Comparison of ENCODE assay signal across 8 cellular contexts in the genomic region with DNA sequence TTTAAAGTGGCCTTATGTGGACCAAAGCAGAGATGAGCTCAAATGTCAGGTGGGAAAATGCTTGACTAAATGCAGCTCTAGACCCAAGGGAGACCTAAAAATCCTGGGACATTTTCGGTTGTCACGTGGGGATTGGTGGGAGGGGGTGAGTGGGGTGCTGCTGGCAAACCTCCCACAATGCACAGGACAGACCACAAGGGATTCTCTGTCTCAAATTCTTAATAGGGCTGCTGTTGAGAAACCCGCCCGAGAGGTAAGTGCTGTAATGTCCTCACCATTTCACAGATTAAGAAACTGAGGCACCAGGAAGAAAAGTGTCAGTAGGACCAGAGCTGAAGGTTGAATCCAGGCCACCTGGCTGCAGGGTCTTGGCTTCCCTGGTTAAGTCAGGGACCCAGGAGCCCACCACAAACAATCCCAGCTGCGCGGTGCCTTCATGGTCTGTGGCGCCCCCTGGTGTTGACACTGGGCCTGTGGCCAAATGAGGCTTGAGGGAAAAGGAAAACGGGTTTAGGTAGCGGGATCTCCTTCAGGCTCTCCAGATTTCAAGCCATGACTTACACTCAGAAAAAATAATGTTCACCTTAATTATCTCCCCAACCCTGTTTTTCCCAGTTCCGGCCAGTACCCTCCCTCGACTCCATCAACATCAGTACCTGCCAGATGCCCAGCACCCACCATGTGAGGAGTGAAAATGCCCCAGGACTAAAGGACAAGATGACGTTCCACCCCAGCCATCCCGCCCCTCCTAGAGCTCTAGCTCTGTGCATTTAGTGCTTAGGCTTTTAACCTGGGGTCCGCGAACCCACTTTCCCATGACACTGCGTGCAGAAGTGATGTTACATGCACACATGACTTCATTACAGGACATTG. TPM values are rescaled to one million over a fixed set of nuclear protein-coding genes. Genes with fewer than 3 reads are reported as not detected.
A peak's percentile ranks its signal among the peaks of the same experiment; 100 is the strongest.
DNase-seq lines count a peak whose midpoint lies in the region; ATAC-seq, FAIRE-seq and TF ChIP-seq lines count a peak whose summit lies in the region.

No MANE protein-coding gene starts in this region.

- H3K27me3 ChIP-seq in astrocyte (ENCODE audit: insufficient read depth, low read length), result peaks cover 9% of the 10 kb centered on the region

- H3K79me2 ChIP-seq in astrocyte (ENCODE audit: insufficient read depth, low read length), result no peaks in the 10 kb centered on the region

- no peak overlapping the region for H3K27ac Mint-ChIP-seq in astrocyte (ENCODE audit: unreplicated experiment)

- peaks cover 80% of the 10 kb centered on the region for H3K27me3 Mint-ChIP-seq in astrocyte (ENCODE audit: low read depth, unreplicated experiment)

- no peaks in the 10 kb centered on the region for H3K36me3 ChIP-seq in astrocyte (ENCODE audit: insufficient read depth, low read length)
- H3K36me3 ChIP-seq in kidney (ENCODE audit: control insufficient read depth in 1 of 2, insufficient read depth in 2 of 2, low read length in 2 of 2), result no peaks in the 10 kb centered on the region

- H3K9me3 ChIP-seq in astrocyte (ENCODE audit: insufficient read depth, low read depth, low read length) (no peaks in the 10 kb centered on the region), kidney (ENCODE audit: control insufficient read depth in 1 of 2, low read length in 2 of 2) (no peaks in the 10 kb centered on the region)

- DNase-seq in NCI-H82 (lab: John Stamatoyannopoulos, UW) (peak; percentile 56), NCI-H82 treated with DMSO at 0.1 percent for 48 hours (lab: John Stamatoyannopoulos, UW; ENCODE audit: unreplicated experiment) (no peak), astrocyte (ENCODE audit: low read depth) (no peak), kidney (no peak), ureter (ENCODE audit: low spot score) (no peak)
- DNase-seq in stimulated activated CD8-positive, alpha-beta memory T cell treated with anti-CD3 and anti-CD28 coated beads, Interleukin-2, amount 100 ng/mL, for 1 hour (ENCODE audit: low read depth in 2 of 2), result peak; percentile 24

- TF ChIP-seq CTCF in astrocyte (IDR thresholded peaks at IDR 0.05; ENCODE audit: insufficient read depth, low read depth, low read length), result peak; percentile 56
- peak; percentile 67 for TF ChIP-seq CTCF in kidney (IDR thresholded peaks at IDR 0.05; ENCODE audit: borderline replicate concordance, extremely low read depth, insufficient read depth)

- ATAC-seq in SK-N-SH treated with all-trans-retinoic acid at 6 μM for 48 hours, result peak; percentile 84
- ATAC-seq in GM21515 (IDR thresholded peaks at IDR 0.05; ENCODE audit: unreplicated experiment), result no peak

- no peak overlapping the region for H2AFZ ChIP-seq in astrocyte (ENCODE audit: low read depth, low read length)

- H4K20me1 ChIP-seq in astrocyte (ENCODE audit: insufficient read depth, low read length), result no peaks in the 10 kb centered on the region

- intact Hi-C loops in kidney (cut with DNase I), result loop anchor here (10.0 kb wide), 1 partner anchor 130 kb away; no protein-coding TSS in a partner anchor

- H3K9ac ChIP-seq in astrocyte (ENCODE audit: low read length) (no peak overlapping the region), kidney (ENCODE audit: low read length in 2 of 2) (no peak overlapping the region)

- H3K9me3 Mint-ChIP-seq in astrocyte (ENCODE audit: unreplicated experiment), result peaks cover 5% of the 10 kb centered on the region

- no peaks in the 10 kb centered on the region for H3K36me3 Mint-ChIP-seq in astrocyte (ENCODE audit: low read depth, unreplicated experiment)

- no peaks in the 10 kb centered on the region for H3K4me1 ChIP-seq in astrocyte (ENCODE audit: insufficient read depth, low read length)
- H3K4me1 ChIP-seq in kidney (ENCODE audit: control insufficient read depth in 1 of 2, insufficient read depth in 1 of 2, low read depth in 1 of 2, low read length in 2 of 2), result no peaks in the 10 kb centered on the region

- H3K4me3 ChIP-seq in astrocyte (ENCODE audit: insufficient read depth, low read depth, low read length) (no peak overlapping the region), kidney (ENCODE audit: low read length in 2 of 2) (no peak overlapping the region)

- FAIRE-seq in astrocyte (lab: Jason Lieb, UNC), result no peak
- no peak for FAIRE-seq in kidney (lab: Jason Lieb, UNC)

- H3K4me2 ChIP-seq in astrocyte (ENCODE audit: low read length), result no peak overlapping the region

- no peak overlapping the region for H3K27ac ChIP-seq in astrocyte (ENCODE audit: low read depth, low read length)
- no peak overlapping the region for H3K27ac ChIP-seq in kidney (ENCODE audit: low read depth in 2 of 2, low read length in 2 of 2)

- no peaks in the 10 kb centered on the region for H3K4me1 Mint-ChIP-seq in astrocyte (ENCODE audit: low read depth, unreplicated experiment)

- H3K4me3 Mint-ChIP-seq in astrocyte (ENCODE audit: unreplicated experiment), result no peak overlapping the region

TF ChIP-seq in SK-N-SH treated with all-trans-retinoic acid at 6 μM for 48 hours, 23 proteins besides CTCF, POLR2A, EP300 and RAD21 (continues in another document):
- no peak for TF ChIP-seq CREB5 (CRISPR knock-in tag; IDR thresholded peaks at IDR 0.05; ENCODE audit: low read depth)
- no peak for TF ChIP-seq ISL1 (CRISPR knock-in tag; IDR thresholded peaks at IDR 0.05)
- no peak for TF ChIP-seq ZC3H10 (CRISPR knock-in tag; IDR thresholded peaks at IDR 0.05)
- TF ChIP-seq ESRRG (CRISPR knock-in tag; IDR thresholded peaks at IDR 0.05), result no peak
- no peak for TF ChIP-seq SNAI2 (CRISPR knock-in tag; IDR thresholded peaks at IDR 0.05)
- no peak for TF ChIP-seq POU6F1 (CRISPR knock-in tag; IDR thresholded peaks at IDR 0.05; ENCODE audit: borderline replicate concordance, low read depth)
- TF ChIP-seq OSR1 (CRISPR knock-in tag; IDR thresholded peaks at IDR 0.05), result no peak
- no peak for TF ChIP-seq GLIS3 (CRISPR knock-in tag; IDR thresholded peaks at IDR 0.05)
- TF ChIP-seq ZNF565 (CRISPR knock-in tag; conservative IDR thresholded peaks at IDR 0.05; ENCODE audit: low read depth), result no peak
- no peak for TF ChIP-seq ZFP3 (CRISPR knock-in tag; IDR thresholded peaks at IDR 0.05)
- TF ChIP-seq TOX (CRISPR knock-in tag; IDR thresholded peaks at IDR 0.05; ENCODE audit: borderline replicate concordance), result no peak
- TF ChIP-seq CSDC2 (CRISPR knock-in tag; IDR thresholded peaks at IDR 0.05), result no peak
- no peak for TF ChIP-seq ARNTL (CRISPR knock-in tag; IDR thresholded peaks at IDR 0.05; ENCODE audit: borderline replicate concordance, low read depth)
- TF ChIP-seq ZNF8 (CRISPR knock-in tag; IDR thresholded peaks at IDR 0.05), result no peak
- TF ChIP-seq ZNF70 (CRISPR knock-in tag; IDR thresholded peaks at IDR 0.05), result no peak
- TF ChIP-seq, protein P1, sequence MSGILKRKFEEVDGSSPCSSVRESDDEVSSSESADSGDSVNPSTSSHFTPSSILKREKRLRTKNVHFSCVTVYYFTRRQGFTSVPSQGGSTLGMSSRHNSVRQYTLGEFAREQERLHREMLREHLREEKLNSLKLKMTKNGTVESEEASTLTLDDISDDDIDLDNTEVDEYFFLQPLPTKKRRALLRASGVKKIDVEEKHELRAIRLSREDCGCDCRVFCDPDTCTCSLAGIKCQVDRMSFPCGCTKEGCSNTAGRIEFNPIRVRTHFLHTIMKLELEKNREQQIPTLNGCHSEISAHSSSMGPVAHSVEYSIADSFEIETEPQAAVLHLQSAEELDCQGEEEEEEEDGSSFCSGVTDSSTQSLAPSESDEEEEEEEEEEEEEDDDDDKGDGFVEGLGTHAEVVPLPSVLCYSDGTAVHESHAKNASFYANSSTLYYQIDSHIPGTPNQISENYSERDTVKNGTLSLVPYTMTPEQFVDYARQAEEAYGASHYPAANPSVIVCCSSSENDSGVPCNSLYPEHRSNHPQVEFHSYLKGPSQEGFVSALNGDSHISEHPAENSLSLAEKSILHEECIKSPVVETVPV (CRISPR knock-in tag; IDR thresholded peaks at IDR 0.05), result no peak

RNA-seq across cellular contexts. Expression of gene HLA-G, which starts 7.2 kb away (rescaled TPM):
- total RNA-seq in astrocyte (0.79 and 0.89 TPM in 2 replicates), kidney (0.35 TPM), ureter (not detected)
- 0.37 TPM for polyA plus RNA-seq in kidney (ENCODE audit: insufficient read depth, low read depth, low replicate concordance)

Comparison
In these comparisons a context has a peak if more than half of its experiments do, and no peak if none do; other contexts are left out.
1. DNase-seq: peak in NCI-H82 (single experiment) and stimulated activated CD8-positive, alpha-beta memory T cell treated with anti-CD3 and anti-CD28 coated beads, Interleukin-2, amount 100 ng/mL, for 1 hour (2 of 2); none in NCI-H82 treated with DMSO at 0.1 percent for 48 hours (single experiment), astrocyte (single experiment), kidney (single experiment) and ureter (single experiment).